In the genomic region with DNA sequence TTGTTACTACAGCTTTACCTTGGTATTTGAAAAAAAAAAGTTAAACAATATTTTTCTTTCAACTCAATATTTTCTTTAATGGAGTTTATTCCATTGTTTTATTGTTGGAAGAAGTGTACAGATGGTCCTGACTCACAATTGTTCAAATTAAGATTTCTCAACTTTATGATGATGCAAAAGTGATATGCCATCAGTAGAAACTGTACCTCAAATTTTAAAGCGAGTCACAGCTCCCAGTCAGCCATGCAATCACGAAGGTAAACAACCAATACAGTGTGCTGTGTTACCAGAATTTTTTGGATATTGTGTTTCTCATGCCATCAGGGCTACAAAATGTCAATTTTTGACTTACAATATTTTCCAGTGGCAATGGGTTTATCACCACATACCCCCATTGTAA, we compare ENCODE assay signal across 1 cellular context.
TF ChIP-seq lines count a peak whose summit lies in the region.

No MANE protein-coding gene starts in this region.

TF ChIP-seq in HepG2, 621 proteins besides CTCF, POLR2A, EP300 and RAD21 (continued from another document):
- no peak for TF ChIP-seq ZBTB33 (CRISPR knock-in tag; IDR thresholded peaks at IDR 0.05)
- TF ChIP-seq, protein P1, sequence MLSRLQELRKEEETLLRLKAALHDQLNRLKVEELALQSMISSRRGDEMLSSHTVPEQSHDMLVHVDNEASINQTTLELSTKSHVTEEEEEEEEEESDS (CRISPR knock-in tag; IDR thresholded peaks at IDR 0.05; ENCODE audit: borderline replicate concordance), result no peak
- TF ChIP-seq U2AF2 (IDR thresholded peaks at IDR 0.05; ENCODE audit: low read depth, low read length), result no peak
- no peak for TF ChIP-seq ZFP91 (CRISPR knock-in tag; IDR thresholded peaks at IDR 0.05; ENCODE audit: borderline replicate concordance)
- TF ChIP-seq SKI (IDR thresholded peaks at IDR 0.05; ENCODE audit: partially characterized antibody), result no peak
- TF ChIP-seq ZNF598 (CRISPR knock-in tag; IDR thresholded peaks at IDR 0.05; ENCODE audit: borderline replicate concordance), result no peak
- TF ChIP-seq, protein P2, sequence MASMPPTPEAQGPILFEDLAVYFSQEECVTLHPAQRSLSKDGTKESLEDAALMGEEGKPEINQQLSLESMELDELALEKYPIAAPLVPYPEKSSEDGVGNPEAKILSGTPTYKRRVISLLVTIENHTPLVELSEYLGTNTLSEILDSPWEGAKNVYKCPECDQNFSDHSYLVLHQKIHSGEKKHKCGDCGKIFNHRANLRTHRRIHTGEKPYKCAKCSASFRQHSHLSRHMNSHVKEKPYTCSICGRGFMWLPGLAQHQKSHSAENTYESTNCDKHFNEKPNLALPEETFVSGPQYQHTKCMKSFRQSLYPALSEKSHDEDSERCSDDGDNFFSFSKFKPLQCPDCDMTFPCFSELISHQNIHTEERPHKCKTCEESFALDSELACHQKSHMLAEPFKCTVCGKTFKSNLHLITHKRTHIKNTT (CRISPR knock-in tag; IDR thresholded peaks at IDR 0.05), result no peak
- TF ChIP-seq MTF1 (CRISPR knock-in tag; IDR thresholded peaks at IDR 0.05), result no peak
